26 cellular contexts compared by ENCODE assay signal in the genomic region with DNA sequence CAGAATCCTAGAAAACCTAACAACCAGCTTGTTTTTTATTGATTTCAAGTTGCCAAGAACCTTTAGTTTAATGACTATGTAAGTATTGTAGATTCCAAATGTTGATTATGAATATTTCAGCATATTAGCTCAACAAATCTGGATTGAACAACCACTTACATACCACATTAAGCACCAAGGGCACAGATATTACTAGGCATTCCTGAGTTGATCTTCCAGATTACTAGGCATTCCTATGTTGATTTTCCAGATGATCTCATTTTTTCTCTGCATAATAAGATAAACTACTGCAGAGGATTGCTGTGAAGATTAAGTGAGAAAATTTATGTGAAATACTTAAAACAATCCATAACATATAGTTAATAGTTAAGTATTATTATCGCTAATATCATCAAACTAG. TPM values are rescaled to one million over a fixed set of nuclear protein-coding genes. Genes with fewer than 3 reads are reported as not detected.
DNase-seq lines count a peak whose midpoint lies in the region; ATAC-seq, FAIRE-seq and TF ChIP-seq lines count a peak whose summit lies in the region.
"Had no signal": no experiment of that assay in that cellular context is flagged by ENCODE, and none has a peak within 500 bp of the region (broad histone marks: within the 10 kb centered on the region; RNA-seq: fewer than 3 reads in every experiment).

No MANE protein-coding gene starts in this region.

- no peaks in the 10 kb centered on the region for H3K4me1 Mint-ChIP-seq in astrocyte (ENCODE audit: low read depth, unreplicated experiment)
- H3K4me1 Mint-ChIP-seq: CD4-positive, alpha-beta memory T cell had no signal

- no peak overlapping the region for H2BK15ac ChIP-seq in neuronal stem cell (ENCODE audit: low read length)

- H3K9me3 ChIP-seq in A549 (no peaks in the 10 kb centered on the region), astrocyte (ENCODE audit: insufficient read depth, low read depth, low read length) (no peaks in the 10 kb centered on the region), uterus (no peaks in the 10 kb centered on the region), neuronal stem cell (replicated peaks in 1 of 2; ENCODE audit: control insufficient read depth in 2 of 2, insufficient read depth in 1 of 2, low read depth in 1 of 2, low read length in 2 of 2) (no peaks in the 10 kb centered on the region)

- no peak overlapping the region for H2AFZ ChIP-seq in astrocyte (ENCODE audit: low read depth, low read length)
- H2AFZ ChIP-seq in neuronal stem cell (ENCODE audit: low read length) = no peak overlapping the region
- H2AFZ ChIP-seq: GM23248 had no signal

- no peak overlapping the region for H2AK5ac ChIP-seq in neuronal stem cell (ENCODE audit: low read depth, low read length)

- no peak overlapping the region for H3K23ac ChIP-seq in neuronal stem cell (ENCODE audit: low read depth, low read length, poor library complexity)

- ATAC-seq in A549 = no peak

- no peaks in the 10 kb centered on the region for H4K20me1 ChIP-seq in astrocyte (ENCODE audit: insufficient read depth, low read length)

- intact Hi-C loops in uterus (cut with DNase I; ENCODE audit: low total_unique reads) = no loop called here

- no peaks in the 10 kb centered on the region for H3K9me3 Mint-ChIP-seq in astrocyte (ENCODE audit: unreplicated experiment)

- TF ChIP-seq POLR2A in A549 (IDR thresholded peaks at IDR 0.05; ENCODE audit: low read length) (no peak), uterus (IDR thresholded peaks at IDR 0.05) (no peak)

- TF ChIP-seq RAD21 in A549 (conservative IDR thresholded peaks at IDR 0.05 in 1 of 2, IDR thresholded peaks at IDR 0.05 in 1 of 2) = no peak

- H3K4me2 ChIP-seq in A549 (no peak overlapping the region), astrocyte (ENCODE audit: low read length) (no peak overlapping the region), neuronal stem cell (ENCODE audit: insufficient read depth, low read length, poor library complexity, severe bottlenecking) (no peak overlapping the region)

- DNase-seq in A549 (ENCODE audit: low read depth in 1 of 2, low spot score in 1 of 2) = no peak
- DNase-seq in astrocyte (ENCODE audit: low read depth) = peak; percentile 0
- DNase-seq in iris pigment epithelial cell (ENCODE audit: low read depth) = peak; percentile 17
- peak; percentile 0 for DNase-seq in non-pigmented ciliary epithelial cell (ENCODE audit: low read depth)
- no peak for DNase-seq in uterus
- no peak for DNase-seq in iPS-NIHi7 (ENCODE audit: extremely low spot score)
- DNase-seq in AG20443 (ENCODE audit: low spot score) = no peak
- no peak for DNase-seq in neuronal stem cell (ENCODE audit: low spot score)
- DNase-seq: ACHN; C1 segment of cervical spinal cord; Calu3; CD4-positive, alpha-beta memory T cell; COR-L47; DMS53; DMS79 treated with DMSO at 0.1 percent for 48 hours; GF-D8; GM23248; H7; HCEC 1CT had no signal

- H3K18ac ChIP-seq in neuronal stem cell (ENCODE audit: low read length) = no peak overlapping the region

- H3K14ac ChIP-seq in neuronal stem cell (ENCODE audit: low read length) = no peak overlapping the region

- no peak overlapping the region for H3K27ac ChIP-seq in A549
- no peak overlapping the region for H3K27ac ChIP-seq in astrocyte (ENCODE audit: low read depth, low read length)
- H3K27ac ChIP-seq in uterus = no peak overlapping the region
- H3K27ac ChIP-seq in neuronal stem cell (replicated peaks; ENCODE audit: low read length) = no peak overlapping the region
- H3K27ac ChIP-seq: 22Rv1, GM23248 had no signal

- no peaks in the 10 kb centered on the region for H3K36me3 ChIP-seq in astrocyte (ENCODE audit: insufficient read depth, low read length)
- H3K36me3 ChIP-seq in uterus = no peaks in the 10 kb centered on the region
- no peaks in the 10 kb centered on the region for H3K36me3 ChIP-seq in neuronal stem cell (replicated peaks in 1 of 2; ENCODE audit: control insufficient read depth in 2 of 2, insufficient read depth in 2 of 2, low read length in 2 of 2)

- WGBS in A549 (ENCODE audit: missing lambda C conversion rate) = 25% methylated on average over 1 of the region's 1 CpG
- WGBS in neuronal stem cell (ENCODE audit: extremely low coverage in 2 of 2, insufficient read length in 2 of 2, insufficient replicate concordance in 1 of 2), 2 donors = no CpG with 5 or more reads among the region's 1 CpG

- H3K4me3 Mint-ChIP-seq in astrocyte (ENCODE audit: unreplicated experiment) = no peak overlapping the region
- H3K4me3 Mint-ChIP-seq: CD4-positive, alpha-beta memory T cell had no signal

- no peak overlapping the region for H3K4me3 ChIP-seq in A549
- H3K4me3 ChIP-seq in astrocyte (ENCODE audit: insufficient read depth, low read depth, low read length) = no peak overlapping the region
- no peak overlapping the region for H3K4me3 ChIP-seq in uterus
- H3K4me3 ChIP-seq in neuronal stem cell (ENCODE audit: low read length in 2 of 2) = no peak overlapping the region
- H3K4me3 ChIP-seq: GM23248 had no signal

- TF ChIP-seq CTCF in A549 (IDR thresholded peaks at IDR 0.05) (no peak), astrocyte (IDR thresholded peaks at IDR 0.05; ENCODE audit: insufficient read depth, low read depth, low read length) (no peak), uterus (IDR thresholded peaks at IDR 0.05) (no peak)

- TF ChIP-seq EP300 in A549 (IDR thresholded peaks at IDR 0.05) = no peak

- no peak overlapping the region for H2BK5ac ChIP-seq in neuronal stem cell (ENCODE audit: low read length)

- H2BK12ac ChIP-seq in neuronal stem cell (ENCODE audit: low read length) = no peak overlapping the region

- H4K91ac ChIP-seq in neuronal stem cell (ENCODE audit: low read depth, low read length, poor library complexity) = no peak overlapping the region

- H3K27me3 Mint-ChIP-seq in astrocyte (ENCODE audit: low read depth, unreplicated experiment) = no peaks in the 10 kb centered on the region
- H3K27me3 Mint-ChIP-seq: CD4-positive, alpha-beta memory T cell had no signal

- CTCF ChIA-PET in A549 (lab: Yijun Ruan, JAX) = no interaction called here

- no peaks in the 10 kb centered on the region for H3K79me2 ChIP-seq in astrocyte (ENCODE audit: insufficient read depth, low read length)

- H3K27me3 ChIP-seq in astrocyte (ENCODE audit: insufficient read depth, low read length) (no peaks in the 10 kb centered on the region), uterus (peaks cover 0 to 3% of the 10 kb centered on the region in 2 donors), neuronal stem cell (ENCODE audit: control insufficient read depth in 3 of 3, insufficient read depth in 3 of 3, low read depth in 1 of 3, low read length in 3 of 3) (no peaks in the 10 kb centered on the region)

- peak; percentile 46 for FAIRE-seq in A549 (lab: Jason Lieb, UNC)
- FAIRE-seq in astrocyte (lab: Jason Lieb, UNC) = peak; percentile 41
- FAIRE-seq: A204.1, GM12891, GM18507, H1 had no signal

- H3K4ac ChIP-seq in neuronal stem cell (ENCODE audit: low read length) = no peak overlapping the region

- H4K8ac ChIP-seq in neuronal stem cell (ENCODE audit: low read depth, low read length) = no peak overlapping the region

- POLR2A ChIA-PET in A549 (lab: Yijun Ruan, JAX) = no interaction called here

- H3K36me3 Mint-ChIP-seq in astrocyte (ENCODE audit: low read depth, unreplicated experiment) = no peaks in the 10 kb centered on the region
- H3K36me3 Mint-ChIP-seq: CD4-positive, alpha-beta memory T cell had no signal

- H3K27ac Mint-ChIP-seq in astrocyte (ENCODE audit: unreplicated experiment) = no peak overlapping the region
- H3K27ac Mint-ChIP-seq: CD4-positive, alpha-beta memory T cell had no signal

- H3K4me1 ChIP-seq in A549 (no peaks in the 10 kb centered on the region), astrocyte (ENCODE audit: insufficient read depth, low read length) (no peaks in the 10 kb centered on the region), uterus (no peaks in the 10 kb centered on the region), neuronal stem cell (ENCODE audit: control insufficient read depth in 2 of 2, insufficient read depth in 1 of 2, low read depth in 1 of 2, low read length in 2 of 2) (no peaks in the 10 kb centered on the region)

- H3K9ac ChIP-seq in astrocyte (ENCODE audit: low read length) (no peak overlapping the region), neuronal stem cell (ENCODE audit: low read depth, low read length, poor library complexity) (no peak overlapping the region)
- H3K9ac ChIP-seq: GM23248 had no signal

- H2BK120ac ChIP-seq in neuronal stem cell (ENCODE audit: low read depth, low read length) = no peak overlapping the region

- no peaks in the 10 kb centered on the region for H3K79me1 ChIP-seq in neuronal stem cell (ENCODE audit: low read depth, low read length)

TF ChIP-seq in A549, 52 proteins besides CTCF, POLR2A, EP300 and RAD21 (continues in another document):
- TF ChIP-seq CHD2 (IDR thresholded peaks at IDR 0.05; ENCODE audit: low read length, partially characterized antibody) = no peak
- TF ChIP-seq HEYL (CRISPR knock-in tag; IDR thresholded peaks at IDR 0.05) = no peak
- TF ChIP-seq ZC3H11A (IDR thresholded peaks at IDR 0.05) = no peak

RNA-seq across cellular contexts. Expression of gene DCAF8L1, which starts 17.4 kb away (rescaled TPM):
- not detected in 2 replicates for polyA plus RNA-seq in A549 (2011; rRNA removed)
- polyA plus RNA-seq in A549 (2012; cell fraction: cytosol; rRNA removed) = not detected in 2 replicates
- polyA plus RNA-seq in A549 (2012; cell fraction: nucleus; rRNA removed) = not detected in 2 replicates
- polyA plus RNA-seq in A549 (2017; fragmentation: RNase III; extraction: RNeasy Plus Mini Kit Qiagen cat#74134 plus additional on column Dnase treatment) = not detected in 3 replicates
- not detected in 2 replicates for polyA minus RNA-seq in A549 (2011; rRNA and poly(A)+ RNA removed)
- total RNA-seq in astrocyte = not detected in 2 replicates
- total RNA-seq in uterus = not detected
- not detected for polyA plus RNA-seq in neuronal stem cell (2013, experiment 1 of 2)
- polyA plus RNA-seq in neuronal stem cell (2013, experiment 2 of 2) = not detected
- total RNA-seq: Calu3; CD4-positive, alpha-beta memory T cell; G401; GM23248; H1; H7 had no signal
- polyA plus RNA-seq: BJ; CD4-positive, alpha-beta memory T cell; GM23248; H1 had no signal

Comparison
In these comparisons a context has a peak if more than half of its experiments do, and no peak if none do; other contexts are left out.
1. DNase-seq: peak in astrocyte (single experiment), iris pigment epithelial cell (single experiment) and non-pigmented ciliary epithelial cell (single experiment); none in A549 (0 of 2), uterus (0 of 2), iPS-NIHi7 (single experiment), AG20443 (single experiment) and neuronal stem cell (single experiment).